Comparison of ENCODE assay signal across 18 cellular contexts in genomic region chr1:186735463-186735862, GRCh38. TPM values are rescaled to one million over a fixed set of nuclear protein-coding genes. Genes with fewer than 3 reads are reported as not detected.
A peak's percentile ranks its signal among the peaks of the same experiment; 100 is the strongest.
DNase-seq lines count a peak whose midpoint lies in the region; ATAC-seq and TF ChIP-seq lines count a peak whose summit lies in the region.
"Had no signal": no experiment of that assay in that cellular context is flagged by ENCODE, and none has a peak within 500 bp of the region (broad histone marks: within the 10 kb centered on the region; RNA-seq: fewer than 3 reads in every experiment).

No MANE protein-coding gene starts in this region.

- TF ChIP-seq CTCF in lower lobe of right lung (IDR thresholded peaks at IDR 0.05) = no peak

- H3K4me1 ChIP-seq in lower lobe of right lung = no peaks in the 10 kb centered on the region
- H3K4me1 ChIP-seq: BLaER1, SJCRH30 had no signal

- peaks cover 3% of the 10 kb centered on the region for H3K9me3 Mint-ChIP-seq in activated CD4-positive, alpha-beta T cell treated with anti-CD3 and anti-CD28 coated beads, Interleukin-2, amount 10 ng/mL, durations not matched to agents 24 days and 14 days
- H3K9me3 Mint-ChIP-seq in activated CD4-positive, alpha-beta T cell treated with anti-CD3 and anti-CD28 coated beads, Interleukin-2, amount 10 ng/mL, durations not matched to agents 7 days and 5 days = no peaks in the 10 kb centered on the region

- H3K27me3 ChIP-seq in lower lobe of right lung (ENCODE audit: low read depth) = no peaks in the 10 kb centered on the region
- H3K27me3 ChIP-seq: BLaER1, SJCRH30 had no signal

- H3K27ac Mint-ChIP-seq in activated CD4-positive, alpha-beta T cell treated with anti-CD3 and anti-CD28 coated beads, Interleukin-2, amount 10 ng/mL, durations not matched to agents 24 days and 14 days = no peak overlapping the region
- H3K27ac Mint-ChIP-seq in activated CD4-positive, alpha-beta T cell treated with anti-CD3 and anti-CD28 coated beads, Interleukin-2, amount 10 ng/mL, durations not matched to agents 7 days and 5 days = no peak overlapping the region
- H3K27ac Mint-ChIP-seq: CD4-positive, alpha-beta memory T cell had no signal

- POLR2A ChIA-PET in activated CD4-positive, alpha-beta T cell treated with anti-CD3 and anti-CD28 coated beads, Interleukin-2, amount 10 ng/mL, durations not matched to agents 7 days and 5 days (lab: Charles Lee) = no interaction called here

- no peak overlapping the region for H3K4me3 ChIP-seq in lower lobe of right lung
- H3K4me3 ChIP-seq: BLaER1, SJCRH30 had no signal

- H3K27ac ChIP-seq in epithelial cell of prostate (peak overlapping the region; percentile 89), lower lobe of right lung (no peak overlapping the region)
- H3K27ac ChIP-seq: BLaER1, KMS-11, SJCRH30 had no signal

- no peak overlapping the region for H3K4me3 Mint-ChIP-seq in activated CD4-positive, alpha-beta T cell treated with anti-CD3 and anti-CD28 coated beads, Interleukin-2, amount 10 ng/mL, durations not matched to agents 24 days and 14 days
- no peak overlapping the region for H3K4me3 Mint-ChIP-seq in activated CD4-positive, alpha-beta T cell treated with anti-CD3 and anti-CD28 coated beads, Interleukin-2, amount 10 ng/mL, durations not matched to agents 7 days and 5 days
- H3K4me3 Mint-ChIP-seq: CD4-positive, alpha-beta memory T cell had no signal

- DNase-seq in activated CD4-positive, alpha-beta T cell treated with anti-CD3 and anti-CD28 coated beads, Interleukin-2, amount 10 ng/mL, durations not matched to agents 24 days and 14 days = peak; percentile 17
- no peak for DNase-seq in activated CD4-positive, alpha-beta T cell treated with anti-CD3 and anti-CD28 coated beads, Interleukin-2, amount 10 ng/mL, durations not matched to agents 7 days and 5 days
- DNase-seq in RKO (ENCODE audit: low spot score) (peak; percentile 31), epithelial cell of prostate (ENCODE audit: low read depth, low spot score) (no peak), stromal cell of bone marrow (ENCODE audit: low read depth) (peak; percentile 36), NCI-H774 (lab: John Stamatoyannopoulos, UW) (no peak), dedifferentiated amniotic fluid mesenchymal stem cell (ENCODE audit: extremely low spot score) (no peak), lower lobe of right lung (no peak)
- DNase-seq: Calu3; CD4-positive, alpha-beta memory T cell; NCI-H1048; NCI-H146; NCI-H2081; NCI-H2171 treated with DMSO at 0.1 percent for 48 hours; NCI-H748 treated with DMSO at 0.1 percent for 48 hours; SJCRH30 had no signal

- peaks cover 2% of the 10 kb centered on the region for H3K36me3 Mint-ChIP-seq in activated CD4-positive, alpha-beta T cell treated with anti-CD3 and anti-CD28 coated beads, Interleukin-2, amount 10 ng/mL, durations not matched to agents 24 days and 14 days (ENCODE audit: low read depth)
- H3K36me3 Mint-ChIP-seq in activated CD4-positive, alpha-beta T cell treated with anti-CD3 and anti-CD28 coated beads, Interleukin-2, amount 10 ng/mL, durations not matched to agents 7 days and 5 days (ENCODE audit: low read depth) = no peaks in the 10 kb centered on the region
- H3K36me3 Mint-ChIP-seq: CD4-positive, alpha-beta memory T cell had no signal

- CTCF ChIA-PET in activated CD4-positive, alpha-beta T cell treated with anti-CD3 and anti-CD28 coated beads, Interleukin-2, amount 10 ng/mL, durations not matched to agents 7 days and 5 days (lab: Charles Lee) = no interaction called here

- H3K4me1 Mint-ChIP-seq in activated CD4-positive, alpha-beta T cell treated with anti-CD3 and anti-CD28 coated beads, Interleukin-2, amount 10 ng/mL, durations not matched to agents 24 days and 14 days = peaks cover 18% of the 10 kb centered on the region
- H3K4me1 Mint-ChIP-seq in activated CD4-positive, alpha-beta T cell treated with anti-CD3 and anti-CD28 coated beads, Interleukin-2, amount 10 ng/mL, durations not matched to agents 7 days and 5 days = peaks cover 11% of the 10 kb centered on the region

- intact Hi-C loops in activated CD4-positive, alpha-beta T cell treated with anti-CD3 and anti-CD28 coated beads, Interleukin-2, amount 10 ng/mL, durations not matched to agents 24 days and 14 days (cut with micrococcal nuclease) = loop anchor here (5.0 to 10.0 kb wide), 2 partner anchors 441 to 1098 kb away; partner anchors contain the start of gene PRG4
- intact Hi-C loops in lower lobe of right lung (cut with DNase I) = no loop called here

- no peak for ATAC-seq in lower lobe of right lung

- H3K27me3 Mint-ChIP-seq in activated CD4-positive, alpha-beta T cell treated with anti-CD3 and anti-CD28 coated beads, Interleukin-2, amount 10 ng/mL, durations not matched to agents 24 days and 14 days = no peaks in the 10 kb centered on the region
- H3K27me3 Mint-ChIP-seq in activated CD4-positive, alpha-beta T cell treated with anti-CD3 and anti-CD28 coated beads, Interleukin-2, amount 10 ng/mL, durations not matched to agents 7 days and 5 days = no peaks in the 10 kb centered on the region
- H3K27me3 Mint-ChIP-seq: CD4-positive, alpha-beta memory T cell had no signal

- H3K36me3 ChIP-seq in lower lobe of right lung = no peaks in the 10 kb centered on the region
- H3K36me3 ChIP-seq: BLaER1, SJCRH30 had no signal

- H3K9me3 ChIP-seq in lower lobe of right lung = no peaks in the 10 kb centered on the region
- H3K9me3 ChIP-seq: BLaER1, SJCRH30 had no signal

RNA-seq across cellular contexts. Expression of gene PTGS2, which starts 55.2 kb away (rescaled TPM):
- 1.1 TPM in 2 replicates for total RNA-seq in activated CD4-positive, alpha-beta T cell treated with anti-CD3 and anti-CD28 coated beads, Interleukin-2, amount 10 ng/mL, durations not matched to agents 24 days and 14 days
- not detected for total RNA-seq in activated CD4-positive, alpha-beta T cell treated with anti-CD3 and anti-CD28 coated beads, Interleukin-2, amount 10 ng/mL, durations not matched to agents 7 days and 5 days
- total RNA-seq in lower lobe of right lung = 15.5 TPM
- total RNA-seq: CD4-positive, alpha-beta memory T cell; SJCRH30 had no signal

Comparison
In these comparisons a context has a peak if more than half of its experiments do, and no peak if none do; other contexts are left out.
1. DNase-seq: peak in activated CD4-positive, alpha-beta T cell treated with anti-CD3 and anti-CD28 coated beads, Interleukin-2, amount 10 ng/mL, durations not matched to agents 24 days and 14 days (single experiment), RKO (single experiment) and stromal cell of bone marrow (single experiment); none in activated CD4-positive, alpha-beta T cell treated with anti-CD3 and anti-CD28 coated beads, Interleukin-2, amount 10 ng/mL, durations not matched to agents 7 days and 5 days (single experiment), epithelial cell of prostate (single experiment), NCI-H774 (single experiment), dedifferentiated amniotic fluid mesenchymal stem cell (single experiment) and lower lobe of right lung (single experiment).